20 cellular contexts compared by ENCODE assay signal in the genomic region with DNA sequence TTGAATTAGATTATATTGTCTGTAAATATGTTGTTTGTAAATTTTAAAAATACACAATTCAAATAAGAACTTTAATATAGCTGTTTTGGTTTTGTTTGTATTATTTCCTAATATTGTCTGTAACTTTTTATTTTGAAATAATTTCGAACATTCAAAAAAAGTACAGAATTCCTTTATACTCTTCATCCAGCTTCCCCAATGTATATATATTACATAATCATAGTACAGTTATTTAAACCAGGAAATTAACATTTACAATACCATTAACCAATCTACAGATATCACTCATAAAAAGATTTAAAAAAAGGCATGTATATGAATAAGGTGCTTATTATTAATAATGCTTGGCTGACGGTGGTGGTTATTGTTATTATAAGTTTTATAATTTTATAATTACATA.
A peak's percentile ranks its signal among the peaks of the same experiment; 100 is the strongest.
DNase-seq lines count a peak whose midpoint lies in the region; ATAC-seq, FAIRE-seq and TF ChIP-seq lines count a peak whose summit lies in the region.
"Had no signal": no experiment of that assay in that cellular context is flagged by ENCODE, and none has a peak within 500 bp of the region (broad histone marks: within the 10 kb centered on the region; RNA-seq: fewer than 3 reads in every experiment).

No MANE protein-coding gene starts in this region.

- ATAC-seq in pancreas = no peak
- ATAC-seq: CD8-positive, alpha-beta T cell; GM12878; GM23338; HCT116 had no signal

- H3K36me3 Mint-ChIP-seq in MCF 10A (ENCODE audit: insufficient read depth, unreplicated experiment) = peaks cover 7% of the 10 kb centered on the region

- TF ChIP-seq CTCF in HEK293 (tag by site-specific recombination; IDR thresholded peaks at IDR 0.05) = no peak
- no peak for TF ChIP-seq CTCF in pancreas (IDR thresholded peaks at IDR 0.05)
- no peak for TF ChIP-seq CTCF in spleen (IDR thresholded peaks at IDR 0.05 in 8 of 11, conservative IDR thresholded peaks at IDR 0.05 in 3 of 11)
- no peak for TF ChIP-seq CTCF in MCF 10A (IDR thresholded peaks at IDR 0.05; ENCODE audit: unreplicated experiment)

- no peaks in the 10 kb centered on the region for H3K4me1 Mint-ChIP-seq in MCF 10A (ENCODE audit: insufficient read depth, unreplicated experiment)
- H3K4me1 Mint-ChIP-seq: B cell had no signal

- TF ChIP-seq POLR2A in spleen (IDR thresholded peaks at IDR 0.05) = no peak

- DNase-seq in frontal cortex (ENCODE audit: low spot score in 2 of 2) = no peak
- DNase-seq in pancreas = no peak
- no peak for DNase-seq in spleen
- DNase-seq in T-helper 1 cell = no peak
- DNase-seq in MCF 10A (ENCODE audit: unreplicated experiment) = no peak
- DNase-seq: Caco-2; CD4-positive, CD25-positive, alpha-beta regulatory T cell; CD8-positive, alpha-beta T cell; DMS153; DND-41; GDM1; H9; HFFc6 had no signal

- 94 to 95% methylated on average over 2 of the region's 2 CpGs for WGBS in pancreas, 2 donors
- 94 to 98% (median 95%) methylated on average over 2 of the region's 2 CpGs for WGBS in spleen, 5 donors

- H3K4me3 Mint-ChIP-seq in MCF 10A (ENCODE audit: unreplicated experiment) = no peak overlapping the region
- H3K4me3 Mint-ChIP-seq: B cell; CD4-positive, CD25-positive, alpha-beta regulatory T cell; CD8-positive, alpha-beta T cell; GM23338; H9; HFFc6 had no signal

- H3K27ac Mint-ChIP-seq in MCF 10A (ENCODE audit: low read depth, unreplicated experiment) = no peak overlapping the region
- H3K27ac Mint-ChIP-seq: B cell; CD4-positive, CD25-positive, alpha-beta regulatory T cell; CD8-positive, alpha-beta T cell; GM23338; H9; HFFc6 had no signal

- H3K27me3 Mint-ChIP-seq in MCF 10A (ENCODE audit: insufficient read depth, unreplicated experiment) = no peaks in the 10 kb centered on the region
- H3K27me3 Mint-ChIP-seq: B cell; CD4-positive, CD25-positive, alpha-beta regulatory T cell had no signal

- H3K4me3 ChIP-seq in HEK293 (ENCODE audit: low read depth, low read length) (no peak overlapping the region), pancreas (no peak overlapping the region), spleen (no peak overlapping the region)
- H3K4me3 ChIP-seq: BLaER1, GM12878, GM23338 had no signal

- H3K27ac ChIP-seq in HEK293 (ENCODE audit: extremely low read depth, low read depth, low read length) (no peak overlapping the region), pancreas (no peak overlapping the region), spleen (no peak overlapping the region)
- H3K27ac ChIP-seq: BLaER1, C4-2B had no signal

- H3K27me3 ChIP-seq in pancreas (no peaks in the 10 kb centered on the region), spleen (replicated peaks in 1 of 7) (no peaks in the 10 kb centered on the region)
- H3K27me3 ChIP-seq: BLaER1 had no signal

- FAIRE-seq in frontal cortex (lab: Jason Lieb, UNC) = peak; percentile 75
- peak; percentile 32 for FAIRE-seq in pancreas (lab: Jason Lieb, UNC)
- FAIRE-seq: GM12878 had no signal

- no peaks in the 10 kb centered on the region for H3K36me3 ChIP-seq in HEK293 (ENCODE audit: control insufficient read depth in 2 of 2, insufficient read depth in 1 of 2, low read length in 2 of 2)
- no peaks in the 10 kb centered on the region for H3K36me3 ChIP-seq in pancreas
- peaks cover 0 to 26% (median 0%) of the 10 kb centered on the region in 6 donors for H3K36me3 ChIP-seq in spleen
- H3K36me3 ChIP-seq: BLaER1 had no signal

- H3K4me1 ChIP-seq in HEK293 (ENCODE audit: control insufficient read depth, insufficient read depth, low read length) (no peaks in the 10 kb centered on the region), pancreas (peaks cover 3 to 14% (median 8%) of the 10 kb centered on the region in 3 donors), spleen (no peaks in the 10 kb centered on the region)
- H3K4me1 ChIP-seq: BLaER1, Caco-2 had no signal

- no peaks in the 10 kb centered on the region for H3K9me3 ChIP-seq in HEK293 (ENCODE audit: control insufficient read depth, insufficient read depth, low read depth, low read length)
- no peaks in the 10 kb centered on the region for H3K9me3 ChIP-seq in pancreas
- H3K9me3 ChIP-seq in spleen = no peaks in the 10 kb centered on the region
- H3K9me3 ChIP-seq: BLaER1, Caco-2 had no signal

- POLR2A ChIA-PET in HEK293 (lab: Yijun Ruan, JAX) = interaction anchor here (0.7 kb wide), 1 partner anchor 75 kb away, joined by 3 read pairs; no protein-coding TSS in a partner anchor
- POLR2A ChIA-PET in MCF 10A (lab: Yijun Ruan, JAX) = interaction anchor here (0.6 to 0.7 kb wide), 2 partner anchors 15 to 93 kb away, joined by 3 read pairs; no protein-coding TSS in a partner anchor

- intact Hi-C loops in pancreas (cut with DNase I) (no loop called here), spleen (cut with DNase I; ENCODE audit: low total_unique reads) (no loop called here), MCF 10A (cut with micrococcal nuclease) (no loop called here)

- no TSS peak for BruUV-seq in MCF 10A (replicated peaks; lab: Mats Ljungman, UMichigan)

- CTCF ChIA-PET in HEK293 (lab: Yijun Ruan, JAX) = no interaction called here
- CTCF ChIA-PET in MCF 10A (lab: Yijun Ruan, JAX) = interaction anchor here (0.5 to 0.7 kb wide), 2 partner anchors 12 to 168 kb away, joined by 3 read pairs; no protein-coding TSS in a partner anchor

- H3K9me3 Mint-ChIP-seq in MCF 10A (ENCODE audit: unreplicated experiment) = no peaks in the 10 kb centered on the region
- H3K9me3 Mint-ChIP-seq: CD4-positive, CD25-positive, alpha-beta regulatory T cell; CD8-positive, alpha-beta T cell; GM23338; H9; HFFc6 had no signal

TF ChIP-seq in HEK293, 187 proteins besides CTCF, POLR2A, EP300 and RAD21:
- TF ChIP-seq, protein P1, sequence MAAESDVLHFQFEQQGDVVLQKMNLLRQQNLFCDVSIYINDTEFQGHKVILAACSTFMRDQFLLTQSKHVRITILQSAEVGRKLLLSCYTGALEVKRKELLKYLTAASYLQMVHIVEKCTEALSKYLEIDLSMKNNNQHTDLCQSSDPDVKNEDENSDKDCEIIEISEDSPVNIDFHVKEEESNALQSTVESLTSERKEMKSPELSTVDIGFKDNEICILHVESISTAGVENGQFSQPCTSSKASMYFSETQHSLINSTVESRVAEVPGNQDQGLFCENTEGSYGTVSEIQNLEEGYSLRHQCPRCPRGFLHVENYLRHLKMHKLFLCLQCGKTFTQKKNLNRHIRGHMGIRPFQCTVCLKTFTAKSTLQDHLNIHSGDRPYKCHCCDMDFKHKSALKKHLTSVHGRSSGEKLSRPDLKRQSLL (tag by site-specific recombination; IDR thresholded peaks at IDR 0.05) = no peak
- TF ChIP-seq, protein P2, sequence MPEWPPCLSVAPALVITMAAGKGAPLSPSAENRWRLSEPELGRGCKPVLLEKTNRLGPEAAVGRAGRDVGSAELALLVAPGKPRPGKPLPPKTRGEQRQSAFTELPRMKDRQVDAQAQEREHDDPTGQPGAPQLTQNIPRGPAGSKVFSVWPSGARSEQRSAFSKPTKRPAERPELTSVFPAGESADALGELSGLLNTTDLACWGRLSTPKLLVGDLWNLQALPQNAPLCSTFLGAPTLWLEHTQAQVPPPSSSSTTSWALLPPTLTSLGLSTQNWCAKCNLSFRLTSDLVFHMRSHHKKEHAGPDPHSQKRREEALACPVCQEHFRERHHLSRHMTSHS (tag by site-specific recombination; IDR thresholded peaks at IDR 0.05) = no peak
- no peak for TF ChIP-seq ZNF426 (tag by site-specific recombination; IDR thresholded peaks at IDR 0.05)
- TF ChIP-seq, protein P3, sequence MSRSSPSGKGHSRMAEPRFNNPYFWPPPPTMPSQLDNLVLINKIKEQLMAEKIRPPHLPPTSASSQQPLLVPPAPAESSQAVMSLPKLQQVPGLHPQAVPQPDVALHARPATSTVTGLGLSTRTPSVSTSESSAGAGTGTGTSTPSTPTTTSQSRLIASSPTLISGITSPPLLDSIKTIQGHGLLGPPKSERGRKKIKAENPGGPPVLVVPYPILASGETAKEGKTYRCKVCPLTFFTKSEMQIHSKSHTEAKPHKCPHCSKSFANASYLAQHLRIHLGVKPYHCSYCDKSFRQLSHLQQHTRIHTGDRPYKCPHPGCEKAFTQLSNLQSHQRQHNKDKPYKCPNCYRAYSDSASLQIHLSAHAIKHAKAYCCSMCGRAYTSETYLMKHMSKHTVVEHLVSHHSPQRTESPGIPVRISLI (tag by site-specific recombination; IDR thresholded peaks at IDR 0.05) = no peak
- TF ChIP-seq ZNF529 (tag by site-specific recombination; IDR thresholded peaks at IDR 0.05; ENCODE audit: insufficient replicate concordance) = peak; percentile 97
